Comparison of ENCODE assay signal across 7 cellular contexts in the genomic region with DNA sequence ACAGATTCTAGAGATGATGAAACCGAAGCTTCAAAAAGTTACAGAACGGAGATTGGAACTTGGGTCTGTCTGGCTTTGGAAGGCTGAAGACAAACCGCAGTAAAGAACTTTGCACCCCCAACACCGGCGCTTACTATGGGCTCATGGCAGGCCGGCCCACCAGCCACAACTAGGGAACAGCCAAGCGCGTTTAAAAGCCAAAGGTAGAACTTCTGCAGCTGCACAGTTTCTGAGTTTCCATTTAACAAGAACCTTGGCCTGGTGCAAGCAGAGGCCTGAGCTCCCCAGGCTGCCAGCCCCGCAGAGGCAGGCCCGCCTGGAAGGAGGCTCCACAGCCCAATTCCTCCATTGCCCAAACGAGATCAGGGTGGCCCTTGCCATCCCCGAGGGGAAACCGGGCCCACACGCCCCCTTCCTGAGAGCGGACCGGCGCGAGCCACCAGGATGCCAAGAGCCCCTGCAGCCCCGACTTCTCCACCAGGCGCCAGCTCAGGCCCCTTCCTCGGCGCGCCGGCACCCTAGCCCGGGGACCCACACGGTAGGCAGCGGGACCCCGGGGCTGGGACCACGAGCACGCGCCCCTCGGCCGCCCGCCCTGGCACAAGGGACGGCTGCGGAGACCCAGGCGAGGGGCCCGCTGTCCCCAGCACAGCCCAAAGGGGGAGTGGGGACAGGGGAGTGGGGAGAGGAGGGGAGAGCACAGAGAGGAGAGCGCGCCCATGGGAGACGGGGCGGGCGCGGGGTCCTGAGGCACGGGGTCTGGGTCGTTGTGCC. TPM values are rescaled to one million over a fixed set of nuclear protein-coding genes. Genes with fewer than 3 reads are reported as not detected.
DNase-seq lines count a peak whose midpoint lies in the region; ATAC-seq and TF ChIP-seq lines count a peak whose summit lies in the region.

No MANE protein-coding gene starts in this region.

- no peaks in the 10 kb centered on the region for H3K27me3 ChIP-seq in adrenal gland

- no peak for TF ChIP-seq CTCF in HFF-Myc (IDR thresholded peaks at IDR 0.05; ENCODE audit: low read depth, low read length, missing control alignments)
- TF ChIP-seq CTCF in adrenal gland (IDR thresholded peaks at IDR 0.05) = peak in 1 of 6 experiments; percentile 5

- peak overlapping the region; percentile 83 for H3K4me3 ChIP-seq in HFF-Myc (replicated peaks; ENCODE audit: low read depth, low read length)
- H3K4me3 ChIP-seq in adrenal gland = peak overlapping the region; percentile 54 to 92 (median 76)
- peak overlapping the region; percentile 85 for H3K4me3 ChIP-seq in iPS-18c (ENCODE audit: insufficient read depth, low read depth, low read length)

- intact Hi-C loops in adrenal gland (cut with DNase I) = no loop called here

- H3K9me3 ChIP-seq in adrenal gland (replicated peaks in 1 of 3) (no peaks in the 10 kb centered on the region), iPS-18c (ENCODE audit: control insufficient read depth, insufficient read depth, low read length) (no peaks in the 10 kb centered on the region)

- no peak for DNase-seq in HFF-Myc (ENCODE audit: extremely low read depth, low read depth)
- peak; percentile 45 for DNase-seq in NCI-H1105 (lab: John Stamatoyannopoulos, UW)
- DNase-seq in adrenal gland = peak in 1 of 7 donors; percentile 14
- peak; percentile 31 for DNase-seq in stimulated activated CD4-positive, alpha-beta T cell treated with anti-CD3 and anti-CD28 coated beads, Interleukin-4, amount 100 ng/mL, for 1 hour
- no peak for DNase-seq in DMS153 (lab: John Stamatoyannopoulos, UW)

- peak overlapping the region in 4 of 5 donors; percentile 26 to 76 (median 61) for H3K27ac ChIP-seq in adrenal gland

- H3K4me1 ChIP-seq in adrenal gland (replicated peaks in 1 of 2) = peaks cover 13 to 21% of the 10 kb centered on the region in 2 donors

- H3K36me3 ChIP-seq in adrenal gland (replicated peaks in 1 of 2) = peaks cover 0 to 30% of the 10 kb centered on the region in 2 donors

- 2 to 6% (median 2%) methylated on average over 10 to 46 of the region's 46 CpGs for WGBS in adrenal gland, 4 donors

- TF ChIP-seq POLR2A in adrenal gland (IDR thresholded peaks at IDR 0.05) = no peak

- peak; percentile 29 for ATAC-seq in GM18517 (IDR thresholded peaks at IDR 0.05; ENCODE audit: unreplicated experiment)

RNA-seq across cellular contexts. Expression of a gene that starts 0.6 kb away (rescaled TPM):
- 10 to 100 TPM; 19.4 to 82.9 (median 28.0) TPM for total RNA-seq in adrenal gland
- polyA plus RNA-seq in adrenal gland = 10 to 100 TPM in 2 of 3 donors, 1 to 10 TPM in 1; 6.7 to 87.7 (median 57.0) TPM

RNA-seq across cellular contexts. Expression of a gene that starts 9.8 kb away (rescaled TPM):
- 10 to 100 TPM; 16.8 to 35.8 (median 25.7) TPM for total RNA-seq in adrenal gland
- 10 to 100 TPM; 17.4 to 36.4 (median 20.3) TPM for polyA plus RNA-seq in adrenal gland

RNA-seq across cellular contexts. Expression of a gene that starts 9.8 kb away (rescaled TPM):
- total RNA-seq in adrenal gland = 10 to 100 TPM in 2 of 8 donors, 1 to 10 TPM in 6; 3.8 to 13.3 (median 8.2) TPM
- polyA plus RNA-seq in adrenal gland = 10 to 100 TPM in 1 of 3 donors, 1 to 10 TPM in 2; 2.5 to 17.3 (median 8.7) TPM

Comparison
In these comparisons a context has a peak if more than half of its experiments do, and no peak if none do; other contexts are left out.
1. DNase-seq: peak in NCI-H1105 (single experiment) and stimulated activated CD4-positive, alpha-beta T cell treated with anti-CD3 and anti-CD28 coated beads, Interleukin-4, amount 100 ng/mL, for 1 hour (single experiment); none in HFF-Myc (single experiment) and DMS153 (single experiment).
2. Peak in every context shown above with its lines, with median percentiles within 50 percentile points of each other: H3K4me3 ChIP-seq.